11 cellular contexts compared by ENCODE assay signal in the genomic region with DNA sequence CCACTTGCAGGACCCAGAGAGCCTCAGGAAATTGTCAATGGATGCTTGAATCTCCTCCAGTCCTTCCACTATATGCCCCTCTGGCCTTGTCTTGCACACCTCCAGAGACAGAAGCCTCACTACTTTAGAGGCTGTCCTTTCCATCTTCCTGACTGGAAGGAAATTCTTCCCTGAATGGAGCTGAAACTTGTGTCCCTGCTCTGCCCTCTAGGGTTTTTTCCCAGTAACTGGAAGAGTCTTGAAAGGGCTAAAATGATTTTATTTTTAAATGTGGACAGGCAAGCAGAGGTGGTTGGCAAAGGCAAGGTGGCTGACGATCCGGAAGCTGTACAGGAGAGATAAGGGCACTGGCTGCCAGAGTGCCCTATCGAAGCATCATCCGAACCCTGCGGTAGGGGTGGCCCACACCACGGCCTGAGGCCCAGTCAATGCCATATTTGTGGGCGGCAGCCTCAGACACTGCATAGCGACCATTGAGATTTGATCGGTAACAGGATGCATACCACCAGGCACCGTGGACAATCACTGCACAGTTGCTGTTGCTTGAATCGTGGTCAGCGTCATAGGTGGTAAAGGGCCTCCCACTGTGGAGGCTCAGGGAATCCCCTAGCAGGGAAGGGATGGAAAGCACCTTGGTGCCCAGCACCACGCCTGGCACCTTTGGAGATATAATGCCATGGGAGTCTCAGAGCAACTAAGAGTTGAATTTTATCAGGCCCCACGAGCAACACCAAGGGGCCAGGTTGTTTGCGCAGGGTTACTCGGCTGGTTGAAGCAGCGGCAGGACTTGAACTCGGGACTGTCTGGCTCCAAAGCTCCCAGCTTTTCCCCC. TPM values are rescaled to one million over a fixed set of nuclear protein-coding genes. Genes with fewer than 3 reads are reported as not detected.
DNase-seq lines count a peak whose midpoint lies in the region; ATAC-seq and TF ChIP-seq lines count a peak whose summit lies in the region.
"Had no signal": no experiment of that assay in that cellular context is flagged by ENCODE, and none has a peak within 500 bp of the region (broad histone marks: within the 10 kb centered on the region; RNA-seq: fewer than 3 reads in every experiment).

No MANE protein-coding gene starts in this region.

- no peak overlapping the region for H3K4me3 Mint-ChIP-seq in endothelial cell (ENCODE audit: unreplicated experiment)

- H3K9me3 Mint-ChIP-seq in endothelial cell (ENCODE audit: unreplicated experiment) = no peaks in the 10 kb centered on the region

- H3K27ac Mint-ChIP-seq in endothelial cell (ENCODE audit: unreplicated experiment) = no peak overlapping the region

- no peak for ATAC-seq in GM18517 (IDR thresholded peaks at IDR 0.05; ENCODE audit: unreplicated experiment)

- peaks cover 10% of the 10 kb centered on the region for H3K27me3 Mint-ChIP-seq in endothelial cell (ENCODE audit: unreplicated experiment)

- DNase-seq in DMS 273 (lab: John Stamatoyannopoulos, UW; ENCODE audit: unreplicated experiment) (peak; percentile 54), DMS 273 treated with DMSO at 0.1 percent for 48 hours (lab: John Stamatoyannopoulos, UW) (no peak), OCI-M1 (lab: John Stamatoyannopoulos, UW) (peak; percentile 75), endothelial cell (ENCODE audit: low spot score) (no peak), renal cortical epithelial cell (ENCODE audit: low read depth) (peak; percentile 47), GM10266 (ENCODE audit: extremely low spot score) (no peak)
- DNase-seq in activated CD4-positive, CD25-positive, alpha-beta regulatory T cell (lab: John Stamatoyannopoulos, UW) = no peak
- DNase-seq: activated naive CD4-positive, alpha-beta T cell; NCI-H1105 had no signal

- no peaks in the 10 kb centered on the region for H3K36me3 Mint-ChIP-seq in endothelial cell (ENCODE audit: low read depth, unreplicated experiment)

- TF ChIP-seq CTCF in endothelial cell (IDR thresholded peaks at IDR 0.05; ENCODE audit: unreplicated experiment) (peak; percentile 15), GM10266 (IDR thresholded peaks at IDR 0.05; ENCODE audit: control insufficient read depth, insufficient read depth, low read depth, missing control alignments) (no peak)

- H3K4me1 Mint-ChIP-seq in endothelial cell (ENCODE audit: unreplicated experiment) = peaks cover 29% of the 10 kb centered on the region

RNA-seq across cellular contexts. Expression of a gene that starts 2.3 kb away (rescaled TPM):
- total RNA-seq in endothelial cell (ENCODE audit: unreplicated experiment) = 35.7 TPM
- 14.8 and 15.8 TPM in 2 replicates for total RNA-seq in renal cortical epithelial cell

RNA-seq across cellular contexts. Expression of a gene that starts 5.5 kb away (rescaled TPM):
- total RNA-seq in endothelial cell (ENCODE audit: unreplicated experiment) = 132 TPM
- not detected in 2 replicates for total RNA-seq in renal cortical epithelial cell
- total RNA-seq: SJSA1 had no signal

RNA-seq across cellular contexts. Expression of a gene that starts 14.0 kb away (rescaled TPM):
- total RNA-seq in endothelial cell (ENCODE audit: unreplicated experiment) = 0.72 TPM
- total RNA-seq in renal cortical epithelial cell = not detected in 2 replicates
- total RNA-seq: SJSA1 had no signal

RNA-seq across cellular contexts. Expression of a gene that starts 23.3 kb away (rescaled TPM):
- total RNA-seq in endothelial cell (ENCODE audit: unreplicated experiment) (2.4 TPM), renal cortical epithelial cell (0.25 TPM in 1 of 2 replicates, not detected in the other)

RNA-seq across cellular contexts. Expression of a gene that starts 27.3 kb away (rescaled TPM):
- 1.3 TPM for total RNA-seq in endothelial cell (ENCODE audit: unreplicated experiment)
- 9.0 and 25.4 TPM in 2 replicates for total RNA-seq in renal cortical epithelial cell

Comparison
In these comparisons a context has a peak if more than half of its experiments do, and no peak if none do; other contexts are left out.
1. DNase-seq: peak in DMS 273 (single experiment), OCI-M1 (single experiment) and renal cortical epithelial cell (single experiment); none in DMS 273 treated with DMSO at 0.1 percent for 48 hours (single experiment), endothelial cell (single experiment), activated CD4-positive, CD25-positive, alpha-beta regulatory T cell (0 of 4) and GM10266 (single experiment).
2. RNA of a gene that starts 5.5 kb away (total RNA-seq): 132 TPM in endothelial cell (single experiment); not detected in renal cortical epithelial cell; every median in the first group is over 100 times any median in the second.